Comparison of ENCODE assay signal across 8 cellular contexts in the genomic region with DNA sequence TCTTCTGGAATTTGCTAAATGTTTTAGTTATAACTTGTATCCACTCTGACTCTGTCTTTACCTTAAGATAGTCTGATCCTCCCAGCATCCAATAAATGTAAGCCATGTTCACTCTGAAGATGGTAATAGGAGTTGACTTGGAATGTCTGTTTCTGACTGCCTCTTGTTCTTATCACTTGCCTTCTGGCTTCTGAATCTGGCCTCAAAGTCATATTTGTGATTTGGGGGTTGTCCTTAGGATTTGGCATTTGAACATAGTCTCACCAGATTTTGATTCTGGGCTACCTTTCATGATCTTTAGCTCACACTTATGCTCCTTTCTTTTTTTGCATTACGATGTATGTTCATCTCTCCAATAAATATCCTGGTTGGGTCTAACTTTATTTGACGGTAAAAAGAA.
"Had no signal": no experiment of that assay in that cellular context is flagged by ENCODE, and none has a peak within 500 bp of the region (broad histone marks: within the 10 kb centered on the region; RNA-seq: fewer than 3 reads in every experiment).

No MANE protein-coding gene starts in this region.

- ATAC-seq: HepG2 had no signal

- H3K4me1 Mint-ChIP-seq: IgD-negative memory B cell had no signal

- H3K4me3 Mint-ChIP-seq: IgD-negative memory B cell had no signal

- DNase-seq: IMR-90, KBM-7, KG1 had no signal

- FAIRE-seq: HepG2, HTR-8/SVneo had no signal

- H3K9ac ChIP-seq: KMS-11 had no signal

- H3K4me2 ChIP-seq: KMS-11 had no signal

- H3K36me3 Mint-ChIP-seq: IgD-negative memory B cell had no signal

- H3K27ac Mint-ChIP-seq: IgD-negative memory B cell had no signal

- H3K27ac ChIP-seq: HL-60, KMS-11 had no signal
